Comparison of ENCODE assay signal across 8 cellular contexts in genomic region chr21:42654179-42654912, GRCh38. TPM values are rescaled to one million over a fixed set of nuclear protein-coding genes. Genes with fewer than 3 reads are reported as not detected.
A peak's percentile ranks its signal among the peaks of the same experiment; 100 is the strongest.
DNase-seq lines count a peak whose midpoint lies in the region; ATAC-seq and TF ChIP-seq lines count a peak whose summit lies in the region.

No MANE protein-coding gene starts in this region.

- no peaks in the 10 kb centered on the region for H3K27me3 ChIP-seq in GM23338 (ENCODE audit: insufficient read depth)
- peaks cover 4% of the 10 kb centered on the region for H3K27me3 ChIP-seq in effector memory CD4-positive, alpha-beta T cell (replicated peaks; ENCODE audit: control insufficient read depth, insufficient read depth, low read length, poor library complexity, severe bottlenecking)
- H3K27me3 ChIP-seq in neural cell (ENCODE audit: insufficient read depth, low read depth, low read length): no peaks in the 10 kb centered on the region
- H3K27me3 ChIP-seq in osteoblast (ENCODE audit: insufficient read depth, low read length): peaks cover 47% of the 10 kb centered on the region

- BruUV-seq in OCI-LY7 (replicated peaks; lab: Mats Ljungman, UMichigan): no TSS peak

- TF ChIP-seq CTCF in 22Rv1 (IDR thresholded peaks at IDR 0.05): no peak
- TF ChIP-seq CTCF in GM23338 (conservative IDR thresholded peaks at IDR 0.05; ENCODE audit: low read depth in 2 of 2): peak; percentile 10 to 50; a peak in 3 of 4 replicates
- TF ChIP-seq CTCF in OCI-LY7 (conservative IDR thresholded peaks at IDR 0.05; ENCODE audit: low read length): peak; percentile 32; the same call in 1 of the 2 replicates
- peak; percentile 42 for TF ChIP-seq CTCF in neural cell (IDR thresholded peaks at IDR 0.05; ENCODE audit: poor library complexity, severe bottlenecking)
- TF ChIP-seq CTCF in osteoblast (IDR thresholded peaks at IDR 0.05; ENCODE audit: extremely low read depth, low read depth, low read length): no peak

- H3K9ac ChIP-seq in neural cell (ENCODE audit: low read length): peak overlapping the region; percentile 89

- H3K27ac Mint-ChIP-seq in GM23338: peak overlapping the region; percentile 1; the same call in 1 of the 2 replicates

- peaks cover 47% of the 10 kb centered on the region for H3K4me1 Mint-ChIP-seq in GM23338

- H3K27me3 Mint-ChIP-seq in GM23338 (ENCODE audit: insufficient read depth, low read depth, poor library complexity): peaks cover 31% of the 10 kb centered on the region

- POLR2A ChIA-PET in OCI-LY7 (lab: Charles Lee): interaction anchor here (0.7 kb wide), 1 partner anchor 22 kb away, joined by 3 read pairs; no protein-coding TSS in a partner anchor

- H4K20me1 ChIP-seq in GM23338 (replicated peaks; ENCODE audit: insufficient read depth) (peaks cover 11% of the 10 kb centered on the region), OCI-LY7 (ENCODE audit: insufficient read depth, low read length) (no peaks in the 10 kb centered on the region), neural cell (ENCODE audit: insufficient read depth) (peaks cover 3% of the 10 kb centered on the region), osteoblast (ENCODE audit: insufficient read depth, low read length) (no peaks in the 10 kb centered on the region)

- H3K9me2 ChIP-seq in GM23338 (ENCODE audit: insufficient read depth): no peaks in the 10 kb centered on the region
- no peaks in the 10 kb centered on the region for H3K9me2 ChIP-seq in OCI-LY7 (ENCODE audit: insufficient read depth, low read length)
- no peaks in the 10 kb centered on the region for H3K9me2 ChIP-seq in neural cell (ENCODE audit: insufficient read depth, low read length)

- no peaks in the 10 kb centered on the region; the same call in 2 of the 3 replicates for H3K9me3 Mint-ChIP-seq in GM23338

- peak; percentile 76 for DNase-seq in GM23338 (ENCODE audit: low spot score)
- peak; percentile 89 for DNase-seq in OCI-LY7 (ENCODE audit: low spot score)
- DNase-seq in effector memory CD4-positive, alpha-beta T cell: no peak
- no peak for DNase-seq in osteoblast (ENCODE audit: insufficient read length, low spot score, missing footprints)

- ATAC-seq in GM23338: peak; percentile 30
- ATAC-seq in HG02798 (IDR thresholded peaks at IDR 0.05; ENCODE audit: poor library complexity, unreplicated experiment): no peak
- no peak for ATAC-seq in HG02884 (IDR thresholded peaks at IDR 0.05; ENCODE audit: unreplicated experiment)

- CTCF ChIA-PET in OCI-LY7 (lab: Charles Lee; ENCODE audit: unreplicated experiment): no interaction called here

- H3K4me2 ChIP-seq in GM23338: peak overlapping the region; percentile 91
- peak overlapping the region; percentile 88 for H3K4me2 ChIP-seq in OCI-LY7 (ENCODE audit: low read length)
- H3K4me2 ChIP-seq in neural cell (ENCODE audit: low read length): peak overlapping the region; percentile 95
- no peak overlapping the region for H3K4me2 ChIP-seq in osteoblast (ENCODE audit: insufficient read depth, low read length)

- H3K36me3 ChIP-seq in GM23338 (ENCODE audit: insufficient read depth): no peaks in the 10 kb centered on the region
- H3K36me3 ChIP-seq in OCI-LY7 (ENCODE audit: insufficient read depth, low read length): no peaks in the 10 kb centered on the region
- no peaks in the 10 kb centered on the region for H3K36me3 ChIP-seq in effector memory CD4-positive, alpha-beta T cell (ENCODE audit: control insufficient read depth, insufficient read depth, low read length)
- H3K36me3 ChIP-seq in neural cell (ENCODE audit: insufficient read depth, low read length): no peaks in the 10 kb centered on the region
- H3K36me3 ChIP-seq in osteoblast (ENCODE audit: insufficient read depth, low read length): no peaks in the 10 kb centered on the region

- H3K4me1 ChIP-seq in GM23338 (ENCODE audit: insufficient read depth) (peaks cover 22% of the 10 kb centered on the region), OCI-LY7 (ENCODE audit: insufficient read depth, low read length, poor library complexity, severe bottlenecking) (peaks cover 59% of the 10 kb centered on the region), osteoblast (ENCODE audit: insufficient read depth, low read length) (no peaks in the 10 kb centered on the region)
- H3K4me1 ChIP-seq in effector memory CD4-positive, alpha-beta T cell (ENCODE audit: control insufficient read depth, insufficient read depth, low read length, poor library complexity, severe bottlenecking): peaks cover 18% of the 10 kb centered on the region

- intact Hi-C loops in OCI-LY7 (cut with micrococcal nuclease; ENCODE audit: unreplicated experiment): loop anchor here (10.0 kb wide), 3 partner anchors 120 to 1000 kb away; partner anchors contain the start of genes HSF2BP, PKNOX1 and RRP1B

- peak overlapping the region; percentile 69 for H3K4me3 Mint-ChIP-seq in GM23338

- H3K4me3 ChIP-seq in GM23338 (peak overlapping the region; percentile 83), OCI-LY7 (ENCODE audit: low read depth, low read length, poor library complexity, severe bottlenecking) (peak overlapping the region; percentile 71), neural cell (ENCODE audit: low read length) (peak overlapping the region; percentile 94), osteoblast (ENCODE audit: insufficient read depth, low read length) (no peak overlapping the region)
- peak overlapping the region; percentile 64 for H3K4me3 ChIP-seq in effector memory CD4-positive, alpha-beta T cell (ENCODE audit: insufficient read depth, low read depth, low read length, poor library complexity, severe bottlenecking)

- H3K27ac ChIP-seq in 22Rv1: peak overlapping the region; percentile 20; the same call in 1 of the 2 replicates
- H3K27ac ChIP-seq in GM23338 (ENCODE audit: low read depth): no peak overlapping the region
- H3K27ac ChIP-seq in OCI-LY7 (ENCODE audit: low read depth, low read length, poor library complexity, severe bottlenecking): peak overlapping the region; percentile 66
- peak overlapping the region; percentile 25 for H3K27ac ChIP-seq in effector memory CD4-positive, alpha-beta T cell (ENCODE audit: insufficient read depth, low read length, poor library complexity, severe bottlenecking)
- peak overlapping the region; percentile 79 for H3K27ac ChIP-seq in neural cell (ENCODE audit: low read length)
- H3K27ac ChIP-seq in osteoblast (ENCODE audit: low read depth, low read length): no peak overlapping the region

- H3K9me3 ChIP-seq in OCI-LY7 (ENCODE audit: low read length) (no peaks in the 10 kb centered on the region), neural cell (ENCODE audit: low read length) (no peaks in the 10 kb centered on the region), osteoblast (ENCODE audit: low read depth, low read length) (no peaks in the 10 kb centered on the region)
- no peaks in the 10 kb centered on the region for H3K9me3 ChIP-seq in effector memory CD4-positive, alpha-beta T cell (ENCODE audit: control insufficient read depth, low read length)

- H2AFZ ChIP-seq in GM23338 (peak overlapping the region; percentile 74; the same call in 1 of the 2 replicates), OCI-LY7 (ENCODE audit: low read length) (no peak overlapping the region), neural cell (ENCODE audit: low read depth, low read length) (peak overlapping the region; percentile 40), osteoblast (ENCODE audit: low read length) (no peak overlapping the region)

- TF ChIP-seq EP300 in neural cell (conservative IDR thresholded peaks at IDR 0.05; ENCODE audit: poor library complexity, severe bottlenecking): peak; percentile 9

- peak; percentile 52 for TF ChIP-seq RAD21 in neural cell (conservative IDR thresholded peaks at IDR 0.05)

- H3K79me2 ChIP-seq in GM23338 (replicated peaks; ENCODE audit: insufficient read depth) (peaks cover 52% of the 10 kb centered on the region), OCI-LY7 (ENCODE audit: insufficient read depth, low read depth, low read length) (peaks cover 15% of the 10 kb centered on the region; the same call in 1 of the 2 replicates), neural cell (replicated peaks; ENCODE audit: insufficient read depth, low read length) (peaks cover 39% of the 10 kb centered on the region), osteoblast (ENCODE audit: insufficient read depth, low read length) (no peaks in the 10 kb centered on the region)

- H3F3A ChIP-seq in GM23338 (replicated peaks; ENCODE audit: low read depth) (0 out of 2 replicates have a peak, but pooled peaks cover 7% of the 10 kb centered on the region), neural cell (ENCODE audit: insufficient read depth, low read length, poor library complexity, severe bottlenecking) (no peaks in the 10 kb centered on the region)

- peaks cover 12% of the 10 kb centered on the region; the same call in 1 of the 3 replicates for H3K36me3 Mint-ChIP-seq in GM23338 (ENCODE audit: low read depth)

TF ChIP-seq in GM23338, 12 proteins besides CTCF, POLR2A, EP300 and RAD21 (continues in another document):
- TF ChIP-seq ZNF331 (CRISPR knock-in tag; IDR thresholded peaks at IDR 0.05; ENCODE audit: low read depth) (no peak), NANOG (IDR thresholded peaks at IDR 0.05; ENCODE audit: borderline replicate concordance) (no peak)

TF ChIP-seq in neural cell, 6 proteins besides CTCF, POLR2A, EP300 and RAD21 (continues in another document):
- TF ChIP-seq SMC3 (conservative IDR thresholded peaks at IDR 0.05; ENCODE audit: poor library complexity) (no peak), EZH2 (IDR thresholded peaks at IDR 0.05; ENCODE audit: borderline replicate concordance, insufficient read depth, low read length, poor library complexity, severe bottlenecking) (no peak), MXI1 (conservative IDR thresholded peaks at IDR 0.05; ENCODE audit: poor library complexity, severe bottlenecking) (no peak), POLR2AphosphoS5 (IDR thresholded peaks at IDR 0.05) (no peak), TAF1 (IDR thresholded peaks at IDR 0.05; ENCODE audit: low read depth) (no peak)

RNA-seq across cellular contexts. Expression of gene PDE9A, which starts 0.9 kb away (rescaled TPM):
- total RNA-seq in GM23338 (2014; rRNA removed; shearing (Covaris generic)): 26.5 and 33.3 TPM in 2 replicates
- 27.2 and 31.1 TPM in 2 replicates for polyA plus RNA-seq in GM23338 (2016; fragmentation: Nextera tagmentation; extraction: Ambion mirVana)
- 8.0 and 11.4 TPM in 2 replicates for total RNA-seq in OCI-LY7 (2014; rRNA removed; shearing (Covaris generic))
- total RNA-seq in OCI-LY7 (2022): 20.3 and 22.4 TPM in 2 replicates
- 29.5 and 32.2 TPM in 2 replicates for polyA plus RNA-seq in neural cell
- 24.8 and 28.6 TPM in 2 replicates for polyA minus RNA-seq in neural cell
- 0.36 TPM in 1 of 2 replicates, not detected in the other for total RNA-seq in osteoblast

Comparison
In these comparisons a context has a peak if more than half of its experiments do, and no peak if none do; other contexts are left out.
1. H3K27ac ChIP-seq: peak in 22Rv1 (single experiment), OCI-LY7 (single experiment), effector memory CD4-positive, alpha-beta T cell (single experiment) and neural cell (single experiment); none in GM23338 (single experiment) and osteoblast (single experiment).
2. CTCF ChIP-seq: peak in GM23338 (2 of 2), OCI-LY7 (single experiment) and neural cell (single experiment); none in 22Rv1 (single experiment) and osteoblast (single experiment).
3. DNase-seq: peak in GM23338 (single experiment) and OCI-LY7 (single experiment); none in effector memory CD4-positive, alpha-beta T cell (0 of 3) and osteoblast (single experiment).
4. H2AFZ ChIP-seq: peak in GM23338 (single experiment) and neural cell (single experiment); none in OCI-LY7 (single experiment) and osteoblast (single experiment).